ENCODE assay signal across 20 cellular contexts in the genomic region with DNA sequence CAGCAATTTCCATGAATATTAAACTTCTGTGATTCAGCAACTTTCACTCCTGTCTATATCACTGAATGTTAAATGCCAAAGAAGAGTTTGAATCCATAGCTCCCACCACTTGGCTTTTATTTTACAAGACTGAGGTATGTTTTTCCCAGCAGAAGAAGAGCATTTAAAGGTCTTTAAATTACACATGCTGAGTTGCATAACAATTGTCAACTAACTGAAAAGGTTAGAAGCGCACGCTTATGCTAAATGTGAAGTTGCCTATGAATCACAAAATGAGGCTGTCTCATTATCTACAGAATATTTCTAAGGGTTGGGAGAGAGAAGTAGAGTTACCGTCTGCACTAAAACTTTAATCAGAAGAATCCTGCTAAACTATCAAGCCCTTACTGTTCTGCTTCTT.
DNase-seq lines count a peak whose midpoint lies in the region; ATAC-seq and TF ChIP-seq lines count a peak whose summit lies in the region.
"Had no signal": no experiment of that assay in that cellular context is flagged by ENCODE, and none has a peak within 500 bp of the region (broad histone marks: within the 10 kb centered on the region; RNA-seq: fewer than 3 reads in every experiment).

No MANE protein-coding gene starts in this region.

- no peaks in the 10 kb centered on the region for H3K27me3 ChIP-seq in GM23248 (replicated peaks; ENCODE audit: insufficient read depth)
- H3K27me3 ChIP-seq in NT2/D1 (ENCODE audit: insufficient read depth, insufficient read length), result no peaks in the 10 kb centered on the region
- peaks cover 25% of the 10 kb centered on the region for H3K27me3 ChIP-seq in hepatocyte
- H3K27me3 ChIP-seq in MM.1S (replicated peaks; ENCODE audit: insufficient read depth, low read length), result no peaks in the 10 kb centered on the region
- peaks cover 0 to 3% (median 0%) of the 10 kb centered on the region in 4 donors for H3K27me3 ChIP-seq in esophagus squamous epithelium

- H2AFZ ChIP-seq in GM23248 (no peak overlapping the region), hepatocyte (no peak overlapping the region), MM.1S (ENCODE audit: low read length) (no peak overlapping the region)

- H3K9me2 ChIP-seq in GM23248 (ENCODE audit: insufficient read depth), result no peaks in the 10 kb centered on the region
- H3K9me2 ChIP-seq in hepatocyte (replicated peaks; ENCODE audit: insufficient read depth), result no peaks in the 10 kb centered on the region
- no peaks in the 10 kb centered on the region for H3K9me2 ChIP-seq in MM.1S (replicated peaks; ENCODE audit: insufficient read depth, low read length)

- DNase-seq in GM23248 (peak; percentile 1), NT2/D1 (ENCODE audit: low read depth, low spot score) (peak; percentile 44), hepatocyte (ENCODE audit: low spot score) (no peak), pons (ENCODE audit: low spot score) (peak; percentile 19), HEK293T (ENCODE audit: extremely low spot score) (no peak), MM.1S (no peak), left ventricle myocardium superior (no peak), esophagus squamous epithelium (lab: John Stamatoyannopoulos, UW) (no peak)
- DNase-seq: activated effector memory CD4-positive, alpha-beta T cell treated with Interleukin-2 at 50 U/mL for 16 hours; DMS153; NCI-H1092; NCI-H187 treated with DMSO at 0.1 percent for 48 hours; NCI-H748 treated with DMSO at 0.1 percent for 48 hours; T-helper 17 cell; upper lobe of right lung had no signal

- H3K27ac ChIP-seq in GM23248, result no peak overlapping the region
- no peak overlapping the region for H3K27ac ChIP-seq in hepatocyte
- H3K27ac ChIP-seq in MM.1S (ENCODE audit: low read length), result no peak overlapping the region
- H3K27ac ChIP-seq in esophagus squamous epithelium, result no peak overlapping the region
- H3K27ac ChIP-seq: ascending aorta, BLaER1, upper lobe of right lung had no signal

- no peak overlapping the region for H3K4me2 ChIP-seq in GM23248 (ENCODE audit: unreplicated experiment)
- H3K4me2 ChIP-seq in hepatocyte, result peak overlapping the region; percentile 72
- no peak overlapping the region for H3K4me2 ChIP-seq in MM.1S (ENCODE audit: low read depth, low read length)
- H3K4me2 ChIP-seq: BLaER1 had no signal

- no peaks in the 10 kb centered on the region; the same call in 1 of the 2 replicates for H4K20me1 ChIP-seq in GM23248 (ENCODE audit: insufficient read depth)
- H4K20me1 ChIP-seq in hepatocyte (ENCODE audit: insufficient read depth, poor library complexity, severe bottlenecking), result no peaks in the 10 kb centered on the region
- no peaks in the 10 kb centered on the region for H4K20me1 ChIP-seq in MM.1S (ENCODE audit: insufficient read depth, low read length)
- H4K20me1 ChIP-seq: BLaER1 had no signal

- H3F3A ChIP-seq in GM23248 (ENCODE audit: insufficient read depth), result no peaks in the 10 kb centered on the region
- H3F3A ChIP-seq in MM.1S (ENCODE audit: insufficient read depth, low read length), result no peaks in the 10 kb centered on the region

- H3K79me2 ChIP-seq in GM23248 (ENCODE audit: insufficient read depth), result no peaks in the 10 kb centered on the region
- no peaks in the 10 kb centered on the region for H3K79me2 ChIP-seq in hepatocyte
- H3K79me2 ChIP-seq in MM.1S (ENCODE audit: low read length), result no peaks in the 10 kb centered on the region

- intact Hi-C loops in left ventricle myocardium superior (cut with micrococcal nuclease), result no loop called here
- intact Hi-C loops in esophagus squamous epithelium (cut with DNase I), result loop anchor here (10.0 kb wide), 1 partner anchor 587 kb away; no protein-coding TSS in a partner anchor

- in situ Hi-C loops in GM23248 (cut with MboI), result no loop called here

- H3K9ac ChIP-seq in GM23248, result no peak overlapping the region
- no peak overlapping the region for H3K9ac ChIP-seq in NT2/D1 (ENCODE audit: insufficient read length, low read depth)
- no peak overlapping the region for H3K9ac ChIP-seq in MM.1S (ENCODE audit: low read length)
- H3K9ac ChIP-seq: BLaER1 had no signal

- no peak for TF ChIP-seq CTCF in hepatocyte (IDR thresholded peaks at IDR 0.05; ENCODE audit: poor library complexity)
- no peak for TF ChIP-seq CTCF in MM.1S (IDR thresholded peaks at IDR 0.05; ENCODE audit: low read length)
- TF ChIP-seq CTCF in esophagus squamous epithelium (IDR thresholded peaks at IDR 0.05), result no peak

- ATAC-seq in left ventricle myocardium superior, result no peak
- ATAC-seq: activated CD8-positive, alpha-beta T cell treated with anti-CD3 and anti-CD28 coated beads for 36 hours; SK-N-SH treated with all-trans-retinoic acid at 6 μM for 48 hours; T-helper 17 cell had no signal

- H3K4me1 ChIP-seq in GM23248 (ENCODE audit: insufficient read depth) (no peaks in the 10 kb centered on the region), NT2/D1 (ENCODE audit: insufficient read depth, insufficient read length) (no peaks in the 10 kb centered on the region), hepatocyte (ENCODE audit: insufficient read depth) (no peaks in the 10 kb centered on the region), MM.1S (ENCODE audit: low read length) (no peaks in the 10 kb centered on the region), esophagus squamous epithelium (no peaks in the 10 kb centered on the region)
- H3K4me1 ChIP-seq: ascending aorta, BLaER1, HAP-1, upper lobe of right lung had no signal

- WGBS in GM23248 (ENCODE audit: low coverage in 1 of 2, low lambda C conversion rate in 2 of 2, missing lambda C conversion rate in 2 of 2), 2 experiments, result 21 to 27% methylated on average over 3 of the region's 3 CpGs
- 37% methylated on average over 3 of the region's 3 CpGs for WGBS in hepatocyte (ENCODE audit: low lambda C conversion rate, missing lambda C conversion rate)
- 59 to 73% methylated on average over 3 of the region's 3 CpGs for WGBS in esophagus squamous epithelium, 2 donors

- H3K36me3 ChIP-seq in GM23248 (ENCODE audit: low read depth) (no peaks in the 10 kb centered on the region), NT2/D1 (ENCODE audit: insufficient read depth, insufficient read length, low read length) (no peaks in the 10 kb centered on the region), hepatocyte (replicated peaks; ENCODE audit: insufficient read depth, low read depth) (no peaks in the 10 kb centered on the region), MM.1S (replicated peaks; ENCODE audit: insufficient read depth, low read length) (no peaks in the 10 kb centered on the region), esophagus squamous epithelium (no peaks in the 10 kb centered on the region)
- H3K36me3 ChIP-seq: ascending aorta, BLaER1, HAP-1, upper lobe of right lung had no signal

- CTCF ChIA-PET in HEK293T (lab: Yijun Ruan, JAX), result interaction anchor here (2.5 kb wide), 1 partner anchor 1048 kb away, joined by 6 read pairs; no protein-coding TSS in a partner anchor

- H3K9me3 ChIP-seq in GM23248 (ENCODE audit: low read depth) (no peaks in the 10 kb centered on the region), NT2/D1 (ENCODE audit: insufficient read depth, low read length) (no peaks in the 10 kb centered on the region), hepatocyte (ENCODE audit: low read depth) (no peaks in the 10 kb centered on the region), MM.1S (replicated peaks; ENCODE audit: insufficient read depth, low read length) (no peaks in the 10 kb centered on the region), esophagus squamous epithelium (no peaks in the 10 kb centered on the region)
- H3K9me3 ChIP-seq: ascending aorta, BLaER1, HAP-1, upper lobe of right lung had no signal

- TF ChIP-seq POLR2A in esophagus squamous epithelium (IDR thresholded peaks at IDR 0.05), result no peak

- POLR2A ChIA-PET in HEK293T (lab: Yijun Ruan, JAX), result no interaction called here

- H3K4me3 ChIP-seq in GM23248 (no peak overlapping the region), NT2/D1 (ENCODE audit: insufficient read length, low read depth) (no peak overlapping the region), hepatocyte (no peak overlapping the region), MM.1S (ENCODE audit: low read length) (no peak overlapping the region), esophagus squamous epithelium (no peak overlapping the region)
- H3K4me3 ChIP-seq: BLaER1, HAP-1, upper lobe of right lung had no signal

TF ChIP-seq in HEK293T, 16 proteins besides CTCF, POLR2A, EP300 and RAD21:
- TF ChIP-seq BHLHE40 (IDR thresholded peaks at IDR 0.05; ENCODE audit: borderline replicate concordance), result no peak
- TF ChIP-seq, protein P1, sequence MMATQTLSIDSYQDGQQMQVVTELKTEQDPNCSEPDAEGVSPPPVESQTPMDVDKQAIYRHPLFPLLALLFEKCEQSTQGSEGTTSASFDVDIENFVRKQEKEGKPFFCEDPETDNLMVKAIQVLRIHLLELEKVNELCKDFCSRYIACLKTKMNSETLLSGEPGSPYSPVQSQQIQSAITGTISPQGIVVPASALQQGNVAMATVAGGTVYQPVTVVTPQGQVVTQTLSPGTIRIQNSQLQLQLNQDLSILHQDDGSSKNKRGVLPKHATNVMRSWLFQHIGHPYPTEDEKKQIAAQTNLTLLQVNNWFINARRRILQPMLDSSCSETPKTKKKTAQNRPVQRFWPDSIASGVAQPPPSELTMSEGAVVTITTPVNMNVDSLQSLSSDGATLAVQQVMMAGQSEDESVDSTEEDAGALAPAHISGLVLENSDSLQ (IDR thresholded peaks at IDR 0.05), result no peak
- no peak for TF ChIP-seq ELF4 (IDR thresholded peaks at IDR 0.05)
- TF ChIP-seq SP1 (IDR thresholded peaks at IDR 0.05), result no peak
- no peak for TF ChIP-seq SUZ12 (IDR thresholded peaks at IDR 0.05)
- no peak for TF ChIP-seq ARNT (IDR thresholded peaks at IDR 0.05)
- TF ChIP-seq LEF1 (IDR thresholded peaks at IDR 0.05; ENCODE audit: borderline replicate concordance), result no peak
- TF ChIP-seq L3MBTL2 (conservative IDR thresholded peaks at IDR 0.05), result no peak
- TF ChIP-seq TARDBP (IDR thresholded peaks at IDR 0.05), result no peak
- no peak for TF ChIP-seq FOXM1 (IDR thresholded peaks at IDR 0.05; ENCODE audit: borderline replicate concordance)
- no peak for TF ChIP-seq CTBP1 (IDR thresholded peaks at IDR 0.05; ENCODE audit: borderline replicate concordance)

Comparison
In these comparisons a context has a peak if more than half of its experiments do, and no peak if none do; other contexts are left out.
1. DNase-seq: peak in GM23248 (single experiment), NT2/D1 (single experiment) and pons (single experiment); none in hepatocyte (single experiment), HEK293T (single experiment), MM.1S (single experiment), left ventricle myocardium superior (single experiment) and esophagus squamous epithelium (single experiment).